13 cellular contexts compared by ENCODE assay signal in the genomic region with DNA sequence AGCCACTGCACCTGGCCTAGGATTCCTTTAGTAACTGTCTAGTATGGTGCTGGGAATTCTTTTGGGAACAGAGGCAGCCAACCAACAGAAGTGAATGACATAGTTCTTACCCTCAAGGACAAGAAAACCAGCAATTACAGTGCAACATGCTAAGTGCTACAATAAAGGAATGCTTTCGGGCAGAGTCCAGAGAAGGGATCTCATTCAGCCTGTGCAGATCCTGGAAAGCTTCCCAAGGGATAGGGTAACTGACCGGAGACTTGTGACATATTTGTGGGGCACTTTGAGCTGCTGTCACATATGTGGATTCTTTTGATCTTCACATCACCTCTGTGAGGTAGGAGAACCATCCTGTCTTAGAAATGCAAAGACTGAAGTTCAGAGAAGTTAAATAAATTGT. TPM values are rescaled to one million over a fixed set of nuclear protein-coding genes. Genes with fewer than 3 reads are reported as not detected.
"Had no signal": no experiment of that assay in that cellular context is flagged by ENCODE, and none has a peak within 500 bp of the region (broad histone marks: within the 10 kb centered on the region; RNA-seq: fewer than 3 reads in every experiment).

No MANE protein-coding gene starts in this region.

- ATAC-seq: stimulated activated effector memory CD8-positive, alpha-beta T cell treated with anti-CD3 and anti-CD28 coated beads, Interleukin-12 subunit alpha, Interleukin-12 subunit beta, amount 100 ng/mL, for 72 hours had no signal

- DNase-seq: activated CD4-positive, alpha-beta T cell treated with anti-CD3 and anti-CD28 coated beads, Interleukin-2, amount 10 ng/mL, durations not matched to agents 7 days and 5 days; activated CD4-positive, CD25-positive, alpha-beta regulatory T cell; activated CD8-positive, alpha-beta memory T cell treated with anti-CD3 and anti-CD28 coated beads for 24 hours; activated naive CD8-positive, alpha-beta T cell treated with anti-CD3 and anti-CD28 coated beads, Interleukin-2, amount 10 ng/mL, durations not matched to agents 7 days and 5 days; anterior cingulate cortex; midbrain; naive B cell; ovary had no signal

- H3K27me3 ChIP-seq: ovary, tibial nerve had no signal

- H3K4me1 Mint-ChIP-seq: activated CD4-positive, alpha-beta T cell treated with anti-CD3 and anti-CD28 coated beads, Interleukin-2, amount 10 ng/mL, durations not matched to agents 7 days and 5 days; activated naive CD8-positive, alpha-beta T cell treated with anti-CD3 and anti-CD28 coated beads, Interleukin-2, amount 10 ng/mL, durations not matched to agents 7 days and 5 days; naive B cell; stimulated activated effector memory CD8-positive, alpha-beta T cell treated with anti-CD3 and anti-CD28 coated beads, Interleukin-12 subunit alpha, Interleukin-12 subunit beta, amount 100 ng/mL, for 72 hours had no signal

- H3K9me3 ChIP-seq: ovary, tibial nerve had no signal

- H3K9me3 Mint-ChIP-seq: activated CD4-positive, alpha-beta T cell treated with anti-CD3 and anti-CD28 coated beads, Interleukin-2, amount 10 ng/mL, durations not matched to agents 7 days and 5 days; activated naive CD8-positive, alpha-beta T cell treated with anti-CD3 and anti-CD28 coated beads, Interleukin-2, amount 10 ng/mL, durations not matched to agents 7 days and 5 days; activated T-helper 1 cell treated with anti-CD3 and anti-CD28 coated beads, Interleukin-12 subunit alpha, Interleukin-12 subunit beta, Interleukin-2, Interleukin-4 antibody, amounts not matched to agents 30 ng/mL and 10 ng/mL and 1 ng/mL, durations not matched to agents 14 hours and 24 hours and 36 hours; naive B cell; stimulated activated effector memory CD8-positive, alpha-beta T cell treated with anti-CD3 and anti-CD28 coated beads, Interleukin-12 subunit alpha, Interleukin-12 subunit beta, amount 100 ng/mL, for 72 hours had no signal

- H3K27ac ChIP-seq: ovary, tibial nerve had no signal

- H3K36me3 Mint-ChIP-seq: activated naive CD8-positive, alpha-beta T cell treated with anti-CD3 and anti-CD28 coated beads, Interleukin-2, amount 10 ng/mL, durations not matched to agents 7 days and 5 days; naive B cell; stimulated activated effector memory CD8-positive, alpha-beta T cell treated with anti-CD3 and anti-CD28 coated beads, Interleukin-12 subunit alpha, Interleukin-12 subunit beta, amount 100 ng/mL, for 72 hours had no signal

- H3K4me3 ChIP-seq: lung, ovary, tibial nerve had no signal

- H3K4me3 Mint-ChIP-seq: activated CD4-positive, alpha-beta T cell treated with anti-CD3 and anti-CD28 coated beads, Interleukin-2, amount 10 ng/mL, durations not matched to agents 7 days and 5 days; activated naive CD8-positive, alpha-beta T cell treated with anti-CD3 and anti-CD28 coated beads, Interleukin-2, amount 10 ng/mL, durations not matched to agents 7 days and 5 days; activated T-helper 1 cell treated with anti-CD3 and anti-CD28 coated beads, Interleukin-12 subunit alpha, Interleukin-12 subunit beta, Interleukin-2, Interleukin-4 antibody, amounts not matched to agents 30 ng/mL and 10 ng/mL and 1 ng/mL, durations not matched to agents 14 hours and 24 hours and 36 hours; naive B cell; stimulated activated effector memory CD8-positive, alpha-beta T cell treated with anti-CD3 and anti-CD28 coated beads, Interleukin-12 subunit alpha, Interleukin-12 subunit beta, amount 100 ng/mL, for 72 hours had no signal

- H3K36me3 ChIP-seq: ovary, tibial nerve had no signal

- H3K27ac Mint-ChIP-seq: activated CD4-positive, alpha-beta T cell treated with anti-CD3 and anti-CD28 coated beads, Interleukin-2, amount 10 ng/mL, durations not matched to agents 7 days and 5 days; activated naive CD8-positive, alpha-beta T cell treated with anti-CD3 and anti-CD28 coated beads, Interleukin-2, amount 10 ng/mL, durations not matched to agents 7 days and 5 days; activated T-helper 1 cell treated with anti-CD3 and anti-CD28 coated beads, Interleukin-12 subunit alpha, Interleukin-12 subunit beta, Interleukin-2, Interleukin-4 antibody, amounts not matched to agents 30 ng/mL and 10 ng/mL and 1 ng/mL, durations not matched to agents 14 hours and 24 hours and 36 hours; stimulated activated effector memory CD8-positive, alpha-beta T cell treated with anti-CD3 and anti-CD28 coated beads, Interleukin-12 subunit alpha, Interleukin-12 subunit beta, amount 100 ng/mL, for 72 hours had no signal

RNA-seq across cellular contexts. Expression of gene C6orf15, which starts 46.8 kb away (rescaled TPM):
- total RNA-seq: activated CD4-positive, alpha-beta T cell treated with anti-CD3 and anti-CD28 coated beads, Interleukin-2, amount 10 ng/mL, durations not matched to agents 7 days and 5 days; activated naive CD8-positive, alpha-beta T cell treated with anti-CD3 and anti-CD28 coated beads, Interleukin-2, amount 10 ng/mL, durations not matched to agents 7 days and 5 days; activated T-helper 1 cell treated with anti-CD3 and anti-CD28 coated beads, Interleukin-12 subunit alpha, Interleukin-12 subunit beta, Interleukin-2, Interleukin-4 antibody, amounts not matched to agents 30 ng/mL and 10 ng/mL and 1 ng/mL, durations not matched to agents 14 hours and 24 hours and 36 hours; lung; ovary; pulmonary artery endothelial cell; tibial nerve had no signal
- polyA plus RNA-seq: lung, ovary had no signal

RNA-seq across cellular contexts. Expression of gene PSORS1C1, which starts 49.0 kb away (rescaled TPM):
- total RNA-seq: activated naive CD8-positive, alpha-beta T cell treated with anti-CD3 and anti-CD28 coated beads, Interleukin-2, amount 10 ng/mL, durations not matched to agents 7 days and 5 days had no signal

RNA-seq across cellular contexts. Expression of gene CDSN, which starts 54.7 kb away (rescaled TPM):
- total RNA-seq: activated CD4-positive, alpha-beta T cell treated with anti-CD3 and anti-CD28 coated beads, Interleukin-2, amount 10 ng/mL, durations not matched to agents 7 days and 5 days; activated naive CD8-positive, alpha-beta T cell treated with anti-CD3 and anti-CD28 coated beads, Interleukin-2, amount 10 ng/mL, durations not matched to agents 7 days and 5 days; activated T-helper 1 cell treated with anti-CD3 and anti-CD28 coated beads, Interleukin-12 subunit alpha, Interleukin-12 subunit beta, Interleukin-2, Interleukin-4 antibody, amounts not matched to agents 30 ng/mL and 10 ng/mL and 1 ng/mL, durations not matched to agents 14 hours and 24 hours and 36 hours; pulmonary artery endothelial cell; tibial nerve had no signal

RNA-seq across cellular contexts. Expression of gene MUC22, which starts 55.3 kb away (rescaled TPM):
- total RNA-seq: activated CD4-positive, alpha-beta T cell treated with anti-CD3 and anti-CD28 coated beads, Interleukin-2, amount 10 ng/mL, durations not matched to agents 7 days and 5 days; activated naive CD8-positive, alpha-beta T cell treated with anti-CD3 and anti-CD28 coated beads, Interleukin-2, amount 10 ng/mL, durations not matched to agents 7 days and 5 days; activated T-helper 1 cell treated with anti-CD3 and anti-CD28 coated beads, Interleukin-12 subunit alpha, Interleukin-12 subunit beta, Interleukin-2, Interleukin-4 antibody, amounts not matched to agents 30 ng/mL and 10 ng/mL and 1 ng/mL, durations not matched to agents 14 hours and 24 hours and 36 hours; ovary; pulmonary artery endothelial cell; tibial nerve had no signal
- polyA plus RNA-seq: ovary had no signal
